Comparison of ENCODE assay signal across 6 cellular contexts in the genomic region with DNA sequence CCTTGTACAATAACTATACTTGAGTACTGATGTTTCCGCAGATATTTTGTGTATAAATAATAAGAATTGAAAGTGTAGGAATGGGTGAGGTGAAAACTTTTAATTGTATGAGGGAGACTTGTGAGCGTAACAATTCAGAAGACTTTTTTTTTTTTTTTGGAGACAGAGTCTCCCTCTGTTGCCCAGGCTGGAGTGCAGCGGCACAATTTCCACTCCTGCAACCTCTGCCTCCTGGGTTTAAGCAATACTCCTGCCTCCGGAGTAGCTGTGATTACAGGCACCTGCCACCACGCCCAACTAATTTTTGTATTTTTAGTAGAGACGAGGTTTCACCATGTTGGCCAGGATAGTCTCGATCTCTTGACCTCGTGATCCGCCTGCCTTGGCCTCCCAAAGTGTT. TPM values are rescaled to one million over a fixed set of nuclear protein-coding genes. Genes with fewer than 3 reads are reported as not detected.
DNase-seq lines count a peak whose midpoint lies in the region; ATAC-seq, FAIRE-seq and TF ChIP-seq lines count a peak whose summit lies in the region.
"Not testable (repeated sequence)": the region's sequence is repeated elsewhere in the genome, so short reads cannot be mapped to it uniquely, and the experiment has no call there.

No MANE protein-coding gene starts in this region.

- H3K4me1 Mint-ChIP-seq in H9: peaks cover 56 to 65% of the 10 kb centered on the region in 2 experiments
- peaks cover 64% of the 10 kb centered on the region for H3K4me1 Mint-ChIP-seq in WTC11

- not testable (repeated sequence) for H2BK120ac ChIP-seq in H9 (ENCODE audit: low read depth, low read length, poor library complexity, severe bottlenecking); H1 (replicated peaks; ENCODE audit: low read depth, low read length); trophoblast cell (ENCODE audit: insufficient read depth, low read length, poor library complexity)

- DNase-seq in ELF-1 (ENCODE audit: low read depth, low spot score) (peak; percentile 14), trophoblast cell (peak; percentile 43 to 55)
- not testable (repeated sequence) for DNase-seq in H9; WTC11 (ENCODE audit: low spot score); H1 (ENCODE audit: low read depth in 1 of 2, low spot score in 2 of 2); HepG2 (ENCODE audit: low spot score)

- intact Hi-C loops in HepG2 (cut with micrococcal nuclease; ENCODE audit: unreplicated experiment): not testable (repeated sequence)

- BruUV-seq in HepG2 (replicated peaks; lab: Mats Ljungman, UMichigan): not testable (repeated sequence)

- not testable (repeated sequence) for H2BK15ac ChIP-seq in H9 (ENCODE audit: low read depth, low read length); H1 (ENCODE audit: low read length)

- H3K4me3 Mint-ChIP-seq in H9, WTC11: not testable (repeated sequence)

- H3K36me3 Mint-ChIP-seq in H9 (ENCODE audit: insufficient read depth in 1 of 3, low read depth in 3 of 3): peaks cover 1 to 11% (median 4%) of the 10 kb centered on the region in 3 experiments; a peak in 5 of 7 replicates
- not testable (repeated sequence) for H3K36me3 Mint-ChIP-seq in WTC11

- POLR2A ChIA-PET in WTC11 (lab: Charles Lee) (interaction anchor here (0.7 kb wide), 1 partner anchor 44 kb away, joined by 3 read pairs; no protein-coding TSS in a partner anchor), H1 (lab: Charles Lee; ENCODE audit: partially characterized antibody) (interaction anchor here (1.6 kb wide), 1 partner anchor 12 kb away, joined by 3 read pairs; no protein-coding TSS in a partner anchor)
- POLR2A ChIA-PET in HepG2 (lab: Yijun Ruan, JAX): not testable (repeated sequence)

- H3K9ac ChIP-seq in H9 (ENCODE audit: extremely low read depth, insufficient read length, low read length); H1 (replicated peaks in 1 of 4; ENCODE audit: extremely low read depth in 1 of 4, low read depth in 3 of 4, low read length in 3 of 4); HepG2 (ENCODE audit: insufficient read depth, low read depth, low read length); trophoblast cell (ENCODE audit: low read length): not testable (repeated sequence)

- not testable (repeated sequence) for H4K8ac ChIP-seq in H9 (replicated peaks; ENCODE audit: insufficient read length, low read depth, low read length); H1 (ENCODE audit: extremely low read depth, insufficient read depth, low read length); trophoblast cell (ENCODE audit: low read depth, low read length)

- not testable (repeated sequence) for H3K18ac ChIP-seq in H9 (ENCODE audit: insufficient read length, low read depth, low read length); H1 (ENCODE audit: extremely low read depth, low read length); trophoblast cell (ENCODE audit: low read length)

- not testable (repeated sequence) for H2AFZ ChIP-seq in H9 (ENCODE audit: low read length); H1 (ENCODE audit: low read length); HepG2 (ENCODE audit: low read length); trophoblast cell (ENCODE audit: insufficient read depth, low read length, poor library complexity)

- not testable (repeated sequence) for H3K36me3 ChIP-seq in H1 (ENCODE audit: control insufficient read depth in 2 of 4, insufficient read depth in 4 of 4, low read length in 3 of 4); HepG2 (replicated peaks in 1 of 2; ENCODE audit: control insufficient read depth in 1 of 2, insufficient read depth in 2 of 2, low read length in 2 of 2); trophoblast cell (ENCODE audit: control insufficient read depth in 1 of 2, insufficient read depth in 2 of 2, low read length in 2 of 2)

- not testable (repeated sequence) for H4K12ac ChIP-seq in trophoblast cell (ENCODE audit: low read depth, low read length)

- not testable (repeated sequence) for H3K27me3 Mint-ChIP-seq in H9 (ENCODE audit: low read depth); WTC11 (ENCODE audit: low read depth)

- not testable (repeated sequence) for H3K14ac ChIP-seq in H9 (ENCODE audit: insufficient read depth, low read length); H1 (ENCODE audit: insufficient read length); trophoblast cell (ENCODE audit: low read length)

- not testable (repeated sequence) for H3K4me1 ChIP-seq in H9 (ENCODE audit: insufficient read depth, low read length); H1 (replicated peaks in 1 of 4; ENCODE audit: control insufficient read depth in 3 of 4, insufficient read depth in 4 of 4, low read length in 3 of 4); HepG2 (ENCODE audit: insufficient read depth, low read length); trophoblast cell (ENCODE audit: control insufficient read depth in 1 of 2, insufficient read depth in 2 of 2, low read length in 2 of 2)

- H2BK5ac ChIP-seq in H9 (ENCODE audit: insufficient read length, low read length); H1 (ENCODE audit: low read depth, low read length); trophoblast cell (ENCODE audit: low read depth, low read length, poor library complexity): not testable (repeated sequence)

- not testable (repeated sequence) for FAIRE-seq in H1 (lab: Jason Lieb, UNC); HepG2 (lab: Jason Lieb, UNC)

- not testable (repeated sequence) for H3K4me2 ChIP-seq in H9 (ENCODE audit: insufficient read depth, insufficient read length, low read length); H1 (ENCODE audit: insufficient read depth in 1 of 2, low read depth in 2 of 2, low read length in 2 of 2); HepG2 (ENCODE audit: low read depth, low read length); trophoblast cell (ENCODE audit: low read length)

- H3K9me3 ChIP-seq in H9 (ENCODE audit: control insufficient read depth, low read depth, low read length); H1 (ENCODE audit: insufficient read depth in 2 of 2, low read depth in 1 of 2, low read length in 1 of 2); HepG2 (ENCODE audit: low read length); trophoblast cell (ENCODE audit: insufficient read depth, low read depth, low read length): not testable (repeated sequence)

- H2AK5ac ChIP-seq in H9 (ENCODE audit: insufficient read length, low read length); H1 (ENCODE audit: low read depth, low read length); trophoblast cell (ENCODE audit: low read length): not testable (repeated sequence)

- CTCF ChIA-PET in WTC11 (lab: Charles Lee): interaction anchor here (0.7 kb wide), 1 partner anchor 77 kb away, joined by 4 read pairs; no protein-coding TSS in a partner anchor
- CTCF ChIA-PET in H1 (lab: Charles Lee; ENCODE audit: partially characterized antibody): interaction anchor here (0.6 to 1.5 kb wide), 4 partner anchors 12 to 254 kb away, joined by 3 to 6 read pairs (median 4); no protein-coding TSS in a partner anchor
- CTCF ChIA-PET in HepG2 (lab: Yijun Ruan, JAX; ENCODE audit: low intra/inter-chr PET ratio, low total read pairs): interaction anchor here (1.2 kb wide), 1 partner anchor 309 kb away, joined by 3 read pairs; no protein-coding TSS in a partner anchor

- 100% methylated on average over 2 of the region's 9 CpGs for WGBS in H9 (ENCODE audit: extremely low coverage, insufficient read length, low lambda C conversion rate)
- 90 to 100% methylated on average over 2 to 9 of the region's 9 CpGs for WGBS in H1 (ENCODE audit: extremely low coverage in 1 of 2, insufficient coverage in 1 of 2, insufficient read length in 1 of 2, insufficient replicate concordance in 2 of 2, low coverage in 1 of 2, low lambda C conversion rate in 2 of 2, missing lambda C conversion rate in 1 of 2), 2 experiments
- WGBS in HepG2 (ENCODE audit: low lambda C conversion rate): 96% methylated on average over 9 of the region's 9 CpGs
- 100% methylated on average over 2 of the region's 9 CpGs for WGBS in trophoblast cell (ENCODE audit: extremely low coverage, insufficient coverage, insufficient read length)

- H3K56ac ChIP-seq in H9 (ENCODE audit: insufficient read length, low read depth, low read length); H1 (replicated peaks; ENCODE audit: insufficient read length, low read depth, low read length): not testable (repeated sequence)

- TF ChIP-seq EP300 in H1 (IDR thresholded peaks at IDR 0.05; ENCODE audit: borderline replicate concordance in 1 of 2, low read depth in 2 of 2, low read length in 2 of 2); HepG2 (IDR thresholded peaks at IDR 0.05; ENCODE audit: low read depth in 2 of 2, low read length in 2 of 2); HepG2 (CRISPR knock-in tag; IDR thresholded peaks at IDR 0.05; ENCODE audit: borderline replicate concordance): not testable (repeated sequence)

- H3K9me3 Mint-ChIP-seq in H9, WTC11: not testable (repeated sequence)

- TF ChIP-seq RAD21 in H1 (IDR thresholded peaks at IDR 0.05 in 1 of 2, conservative IDR thresholded peaks at IDR 0.05 in 1 of 2; ENCODE audit: low read depth in 2 of 2, low read length in 2 of 2): peak; percentile 13 to 27; a peak in 2 of 4 replicates
- not testable (repeated sequence) for TF ChIP-seq RAD21 in HepG2 (CRISPR knock-in tag; IDR thresholded peaks at IDR 0.05)

- not testable (repeated sequence) for H3K27me3 ChIP-seq in H9 (ENCODE audit: insufficient read depth, low read length); H1 (replicated peaks in 1 of 4; ENCODE audit: control insufficient read depth in 3 of 4, extremely low read depth in 1 of 4, insufficient read depth in 3 of 4, low read length in 3 of 4); HepG2 (ENCODE audit: control insufficient read depth in 1 of 2, insufficient read depth in 2 of 2, low read length in 2 of 2); trophoblast cell (ENCODE audit: insufficient read depth, low read length)

- peaks cover 15% of the 10 kb centered on the region; the same call in 1 of the 2 replicates for H3K79me2 ChIP-seq in H9 (ENCODE audit: insufficient read depth, low read length)
- peaks cover 6 to 96% of the 10 kb centered on the region in 2 experiments for H3K79me2 ChIP-seq in H1 (ENCODE audit: control insufficient read depth in 1 of 2, insufficient read depth in 2 of 2, low read length in 2 of 2)
- H3K79me2 ChIP-seq in HepG2 (ENCODE audit: insufficient read depth, low read length); trophoblast cell (ENCODE audit: control insufficient read depth, insufficient read depth, low read length, poor library complexity): not testable (repeated sequence)

- H3T11ph ChIP-seq in H9 (ENCODE audit: low read length): not testable (repeated sequence)

- not testable (repeated sequence) for H4K20me1 ChIP-seq in H9 (ENCODE audit: control insufficient read depth, insufficient read depth, insufficient read length); H1 (replicated peaks in 1 of 2; ENCODE audit: control insufficient read depth in 1 of 2, insufficient read depth in 2 of 2, low read length in 2 of 2); HepG2 (ENCODE audit: insufficient read depth, low read length)

- H4K5ac ChIP-seq in H9 (ENCODE audit: insufficient read length, low read depth, low read length); H1 (ENCODE audit: insufficient read length, low read depth, low read length): not testable (repeated sequence)

- ATAC-seq in WTC11: peak; percentile 52
- ATAC-seq in HepG2: not testable (repeated sequence)

- H3K4me3 ChIP-seq in H1 (ENCODE audit: extremely low read depth in 1 of 4, insufficient read depth in 2 of 4, low read depth in 3 of 4, low read length in 4 of 4); HepG2 (replicated peaks in 1 of 3; ENCODE audit: insufficient read depth in 1 of 3, low read depth in 2 of 3, low read length in 3 of 3); trophoblast cell (ENCODE audit: low read depth, low read length): not testable (repeated sequence)

- not testable (repeated sequence) for H3K23ac ChIP-seq in H9 (ENCODE audit: insufficient read length, low read depth, low read length); H1 (ENCODE audit: insufficient read length); trophoblast cell (ENCODE audit: low read length)

- peak; percentile 45 for TF ChIP-seq CTCF in H9 (conservative IDR thresholded peaks at IDR 0.05)
- TF ChIP-seq CTCF in WTC11 (IDR thresholded peaks at IDR 0.05): not testable (repeated sequence)
- peak in 1 of 3 experiments; percentile 17; a peak in 1 of 4 replicates for TF ChIP-seq CTCF in H1 (IDR thresholded peaks at IDR 0.05; ENCODE audit: control extremely low read depth in 1 of 3, insufficient read depth in 1 of 3, low read depth in 1 of 3, low read length in 3 of 3)
- 0 out of 2 replicates have a peak, but pooled peaks have one; percentile 3 for TF ChIP-seq CTCF in HepG2 (CRISPR knock-in tag; IDR thresholded peaks at IDR 0.05)

- TF ChIP-seq POLR2A in H1 (IDR thresholded peaks at IDR 0.05; ENCODE audit: control extremely low read depth in 1 of 2, low read depth in 2 of 2, low read length in 2 of 2); HepG2 (IDR thresholded peaks at IDR 0.05; ENCODE audit: insufficient read depth in 1 of 2, low read depth in 2 of 2, low read length in 2 of 2): not testable (repeated sequence)

- not testable (repeated sequence) for H3K79me1 ChIP-seq in H9 (ENCODE audit: insufficient read depth, low read depth, low read length, poor library complexity, severe bottlenecking); H1 (ENCODE audit: low read depth, low read length); trophoblast cell (ENCODE audit: low read length)

- H3K27ac ChIP-seq in H9 (ENCODE audit: insufficient read length, low read depth, low read length); H1 (ENCODE audit: low read depth, low read length); HepG2 (ENCODE audit: extremely low read length, insufficient read depth, low read length); trophoblast cell (ENCODE audit: low read depth, low read length): not testable (repeated sequence)

- H3K4ac ChIP-seq in H9 (ENCODE audit: low read depth, low read length); H1 (replicated peaks; ENCODE audit: insufficient read length, low read depth, low read length); trophoblast cell (ENCODE audit: low read depth, low read length): not testable (repeated sequence)

- peak overlapping the region in 1 of 3 experiments; percentile 84; a peak in 2 of 7 replicates for H3K27ac Mint-ChIP-seq in H9
- not testable (repeated sequence) for H3K27ac Mint-ChIP-seq in WTC11

- not testable (repeated sequence) for H3K23me2 ChIP-seq in H9 (ENCODE audit: insufficient read length, low read depth, low read length, poor library complexity, severe bottlenecking); H1 (ENCODE audit: low read depth, low read length)

- not testable (repeated sequence) for H2BK12ac ChIP-seq in H9 (ENCODE audit: insufficient read length, low read depth, low read length); H1 (ENCODE audit: low read depth, low read length); trophoblast cell (ENCODE audit: low read length)

- in situ Hi-C loops in HepG2 (cut with HindIII; ENCODE audit: extremely low pct_ligation_motif_present, low pct_unique_long_range_greater_than_20kb): not testable (repeated sequence)

- not testable (repeated sequence) for H2BK20ac ChIP-seq in H9 (ENCODE audit: low read depth, low read length, poor library complexity, severe bottlenecking); H1 (ENCODE audit: low read length)

- not testable (repeated sequence) for H4K91ac ChIP-seq in H9 (ENCODE audit: insufficient read length, low read depth, low read length); H1 (replicated peaks; ENCODE audit: insufficient read length, low read length); trophoblast cell (ENCODE audit: low read depth, low read length)

RNA-seq across cellular contexts. Expression of a gene that starts 40.8 kb away (rescaled TPM):
- total RNA-seq in H9 (2021) (82.5 and 86.7 TPM in 2 replicates), WTC11 (2021) (53.4 to 61.1 TPM (median 57.1 TPM) in 3 replicates), HepG2 (2016; rRNA removed; fragmentation: Illumina TruSeq; extraction: Trizol) (15.4 and 18.3 TPM in 2 replicates)
- 63.7 and 66.1 TPM in 2 replicates for total RNA-seq in H1 (2021; fragmentation: NEBNext Ultra II Directional; extraction: Animal tissue kit (Norgen Biotek cat#: 25700))
- polyA plus RNA-seq in H1 (2011; rRNA removed) (12.1 and 17.2 TPM in 2 replicates), HepG2 (2011; rRNA removed) (4.2 TPM in 2 replicates)
- 22.0 TPM for polyA plus RNA-seq in H1 (2011; cell fraction: cytosol; rRNA removed)
- 33.7 TPM for polyA plus RNA-seq in H1 (2011; cell fraction: nucleus; rRNA removed)
- polyA plus RNA-seq in H1 (2012, experiment 1 of 2): 28.9 to 40.9 TPM (median 32.3 TPM) in 4 replicates
- 2.3 TPM for polyA plus RNA-seq in H1 (2012, experiment 2 of 2)
- 56.5 TPM for polyA plus RNA-seq in H1 (2013, experiment 1 of 2)
- polyA plus RNA-seq in H1 (2013, experiment 2 of 2): 51.3 TPM
- polyA minus RNA-seq in H1 (2011; rRNA and poly(A)+ RNA removed): 56.4 and 61.1 TPM in 2 replicates
- 27.7 TPM for polyA minus RNA-seq in H1 (2011; cell fraction: cytosol; rRNA and poly(A)+ RNA removed)
- 167 TPM for polyA minus RNA-seq in H1 (2011; cell fraction: nucleus; rRNA and poly(A)+ RNA removed)
- 7.4 and 7.7 TPM in 2 replicates for total RNA-seq in HepG2 (2016; cell fraction: cytosol; rRNA removed; fragmentation: Illumina TruSeq; extraction: Trizol; ENCODE audit: low read depth)
- 15.1 and 18.8 TPM in 2 replicates for total RNA-seq in HepG2 (2016; cell fraction: insoluble cytoplasmic fraction; rRNA removed; fragmentation: Illumina TruSeq; extraction: Trizol)
- total RNA-seq in HepG2 (2016; cell fraction: membrane; rRNA removed; fragmentation: Illumina TruSeq; extraction: Trizol): 9.7 and 11.5 TPM in 2 replicates
- 37.5 TPM in 2 replicates for total RNA-seq in HepG2 (2016; cell fraction: nucleus; rRNA removed; fragmentation: Illumina TruSeq; extraction: Trizol)
- 1.9 and 3.2 TPM in 2 replicates for polyA plus RNA-seq in HepG2 (2011; cell fraction: cytosol; rRNA removed)
- 4.5 and 5.1 TPM in 2 replicates for polyA plus RNA-seq in HepG2 (2011; cell fraction: nucleus; rRNA removed)
- 8.3 and 9.2 TPM in 2 replicates for polyA plus RNA-seq in HepG2 (2012)
- 2.1 and 2.5 TPM in 2 replicates for polyA plus RNA-seq in HepG2 (2016; cell fraction: cytosol; fragmentation: Illumina TruSeq; extraction: Trizol; ENCODE audit: low read depth)
- polyA plus RNA-seq in HepG2 (2016; cell fraction: insoluble cytoplasmic fraction; fragmentation: Illumina TruSeq; extraction: Trizol; ENCODE audit: low read depth): 18.8 and 19.1 TPM in 2 replicates
- 5.4 and 6.0 TPM in 2 replicates for polyA plus RNA-seq in HepG2 (2016; cell fraction: membrane; fragmentation: Illumina TruSeq; extraction: Trizol; ENCODE audit: low read depth)
- 18.7 and 20.9 TPM in 2 replicates for polyA plus RNA-seq in HepG2 (2016; cell fraction: nucleus; fragmentation: Illumina TruSeq; extraction: Trizol; ENCODE audit: insufficient read depth, low read depth)
- 6.9 and 7.2 TPM in 2 replicates for polyA minus RNA-seq in HepG2 (2011; rRNA and poly(A)+ RNA removed; ENCODE audit: low replicate concordance)
- 5.7 and 7.0 TPM in 2 replicates for polyA minus RNA-seq in HepG2 (2011; cell fraction: cytosol; rRNA and poly(A)+ RNA removed)
- 47.4 and 51.5 TPM in 2 replicates for polyA minus RNA-seq in HepG2 (2011; cell fraction: nucleus; rRNA and poly(A)+ RNA removed)
- 33.8 and 35.6 TPM in 2 replicates for polyA plus RNA-seq in trophoblast cell (2013)
